In genomic region chr20:32207626-32208498, GRCh38 we compare ENCODE assay signal across 8 cellular contexts. TPM values are rescaled to one million over a fixed set of nuclear protein-coding genes. Genes with fewer than 3 reads are reported as not detected.
DNase-seq lines count a peak whose midpoint lies in the region; ATAC-seq, FAIRE-seq and TF ChIP-seq lines count a peak whose summit lies in the region.

PLAGL2 (minus strand) TSS chr20:32207743; CDS start chr20:32202178, 5,565 bp downstream.
POFUT1 (plus strand) TSS chr20:32207880; CDS start chr20:32207942, 62 bp downstream.

- peak within 1 kb of the TSS; percentile 70 to 100 (median 98) for H3K4me3 ChIP-seq in heart right ventricle
- peak within 1 kb of the TSS; percentile 99 for H3K4me3 ChIP-seq in upper lobe of right lung

- peaks cover 22 to 63% (median 52%) of the 10 kb centered on the region in 9 donors for H3K4me1 ChIP-seq in heart right ventricle
- peaks cover 49% of the 10 kb centered on the region for H3K4me1 ChIP-seq in upper lobe of right lung

- H3K27ac ChIP-seq in heart right ventricle (peak within 1 kb of the TSS; percentile 88 to 99 (median 95)), upper lobe of right lung (peak within 1 kb of the TSS; percentile 92)

- peak; percentile 91 for ATAC-seq in HG02642 (IDR thresholded peaks at IDR 0.05; ENCODE audit: poor library complexity, unreplicated experiment)
- peak; percentile 81 for ATAC-seq in activated naive CD8-positive, alpha-beta T cell treated with anti-CD3 and anti-CD28 coated beads, Interleukin-2, amount 50 U/mL, for 24 hours
- ATAC-seq in heart right ventricle, result peak; percentile 91 to 98 (median 95)
- peak; percentile 97 for ATAC-seq in upper lobe of right lung

- intact Hi-C loops in heart right ventricle (cut with DNase I) (loop anchor here in 6 of 10 donors (2.0 to 10.0 kb wide), 10 partner anchors 53 to 274 kb away; partner anchors contain the start of genes ASXL1 (in 2 of the 6), KIF3B (in 2 of the 6) and TM9SF4 (in 1 of the 6)), upper lobe of right lung (cut with DNase I) (no loop called here)

- peak; percentile 99 for DNase-seq in GM12891 (ENCODE audit: insufficient read length, low spot score)
- peak; percentile 78 for DNase-seq in NCI-H1092 treated with DMSO at 0.1 percent for 48 hours (lab: John Stamatoyannopoulos, UW)
- DNase-seq in T follicular helper cell (ENCODE audit: low read depth), result peak; percentile 76
- peak; percentile 92 for DNase-seq in activated naive CD8-positive, alpha-beta T cell treated with anti-CD3 and anti-CD28 coated beads, Interleukin-2, amount 50 U/mL, for 24 hours
- peak; percentile 90 to 91 for DNase-seq in heart right ventricle
- peak; percentile 90 for DNase-seq in progenitor cell of endocrine pancreas (ENCODE audit: low spot score, unreplicated experiment)
- peak; percentile 96 for DNase-seq in upper lobe of right lung

- H3K4me1 Mint-ChIP-seq in activated naive CD8-positive, alpha-beta T cell treated with anti-CD3 and anti-CD28 coated beads, Interleukin-2, amount 50 U/mL, for 24 hours, result peaks cover 75% of the 10 kb centered on the region
- H3K4me1 Mint-ChIP-seq in progenitor cell of endocrine pancreas (ENCODE audit: low read depth), result peaks cover 50% of the 10 kb centered on the region

- H3K36me3 Mint-ChIP-seq in activated naive CD8-positive, alpha-beta T cell treated with anti-CD3 and anti-CD28 coated beads, Interleukin-2, amount 50 U/mL, for 24 hours (ENCODE audit: low read depth), result peaks cover 86% of the 10 kb centered on the region
- peaks cover 11% of the 10 kb centered on the region for H3K36me3 Mint-ChIP-seq in progenitor cell of endocrine pancreas (ENCODE audit: insufficient read depth)

- H3K9me3 ChIP-seq in heart right ventricle (no peaks in the 10 kb centered on the region), upper lobe of right lung (no peaks in the 10 kb centered on the region)

- peak; percentile 71; the same call in 1 of the 2 replicates for TF ChIP-seq POLR2A in GM12891 (IDR thresholded peaks at IDR 0.05; ENCODE audit: low read depth, low read length)

- H3K36me3 ChIP-seq in heart right ventricle, result peaks cover 0 to 42% (median 5%) of the 10 kb centered on the region in 9 donors
- peaks cover 16% of the 10 kb centered on the region for H3K36me3 ChIP-seq in upper lobe of right lung

- peak within 1 kb of the TSS; percentile 98 for H3K4me3 Mint-ChIP-seq in activated naive CD8-positive, alpha-beta T cell treated with anti-CD3 and anti-CD28 coated beads, Interleukin-2, amount 50 U/mL, for 24 hours
- peak within 1 kb of the TSS; percentile 97 for H3K4me3 Mint-ChIP-seq in progenitor cell of endocrine pancreas (ENCODE audit: low read depth)

- H3K9me3 Mint-ChIP-seq in activated naive CD8-positive, alpha-beta T cell treated with anti-CD3 and anti-CD28 coated beads, Interleukin-2, amount 50 U/mL, for 24 hours, result no peaks in the 10 kb centered on the region
- no peaks in the 10 kb centered on the region for H3K9me3 Mint-ChIP-seq in progenitor cell of endocrine pancreas (ENCODE audit: low read depth)

- WGBS in heart right ventricle, 2 donors, result 1 to 2% methylated on average over 64 to 74 of the region's 74 CpGs

- H3K27me3 ChIP-seq in heart right ventricle (no peaks in the 10 kb centered on the region), upper lobe of right lung (no peaks in the 10 kb centered on the region)

- peak within 1 kb of the TSS; percentile 100 for H3K27ac Mint-ChIP-seq in activated naive CD8-positive, alpha-beta T cell treated with anti-CD3 and anti-CD28 coated beads, Interleukin-2, amount 50 U/mL, for 24 hours
- H3K27ac Mint-ChIP-seq in progenitor cell of endocrine pancreas, result peak within 1 kb of the TSS; percentile 99

- peak; percentile 77 for FAIRE-seq in GM12891 (lab: Jason Lieb, UNC)

- TF ChIP-seq CTCF in heart right ventricle (IDR thresholded peaks at IDR 0.05) (peak in 5 of 9 donors; percentile 17 to 57 (median 52)), progenitor cell of endocrine pancreas (IDR thresholded peaks at IDR 0.05; ENCODE audit: unreplicated experiment) (peak; percentile 45), upper lobe of right lung (IDR thresholded peaks at IDR 0.05) (no peak)

- no peaks in the 10 kb centered on the region for H3K27me3 Mint-ChIP-seq in activated naive CD8-positive, alpha-beta T cell treated with anti-CD3 and anti-CD28 coated beads, Interleukin-2, amount 50 U/mL, for 24 hours
- H3K27me3 Mint-ChIP-seq in progenitor cell of endocrine pancreas, result no peaks in the 10 kb centered on the region

TF ChIP-seq in GM12891, 5 proteins besides CTCF, POLR2A, EP300 and RAD21:
- TF ChIP-seq POLR2AphosphoS5 (IDR thresholded peaks at IDR 0.05; ENCODE audit: low read depth, low read length), result peak; percentile 54; the same call in 1 of the 2 replicates
- no peak for TF ChIP-seq SPI1 (IDR thresholded peaks at IDR 0.05; ENCODE audit: low read depth, low read length)
- peak; percentile 17 for TF ChIP-seq PAX5 (IDR thresholded peaks at IDR 0.05; ENCODE audit: insufficient read depth, low read length, severe bottlenecking)
- TF ChIP-seq POU2F2 (IDR thresholded peaks at IDR 0.05; ENCODE audit: low read depth, low read length), result no peak
- peak; percentile 91 for TF ChIP-seq TAF1 (IDR thresholded peaks at IDR 0.05; ENCODE audit: low read depth, low read length)

RNA-seq across cellular contexts. Expression of gene PLAGL2, which starts in this region (rescaled TPM):
- 11.4 TPM for polyA plus RNA-seq in GM12891 (2012; ENCODE audit: low read depth, missing spikeins)
- 10 to 100 TPM in 2 of 10 donors, 1 to 10 TPM in 8; 5.6 to 12.3 (median 7.9) TPM for total RNA-seq in heart right ventricle
- 1 to 10 TPM; 1.7 to 3.0 TPM for polyA plus RNA-seq in heart right ventricle
- total RNA-seq in progenitor cell of endocrine pancreas, result 57.1 and 59.3 TPM in 2 replicates
- 15.9 TPM for total RNA-seq in upper lobe of right lung

RNA-seq across cellular contexts. Expression of gene POFUT1, which starts in this region (rescaled TPM):
- 10.7 TPM for polyA plus RNA-seq in GM12891 (2012; ENCODE audit: low read depth, missing spikeins)
- total RNA-seq in heart right ventricle (10 to 100 TPM; 25.9 to 32.9 (median 27.9) TPM), progenitor cell of endocrine pancreas (48.7 and 49.8 TPM in 2 replicates), upper lobe of right lung (31.5 TPM)
- 10 to 100 TPM in 1 of 2 donors, 1 to 10 TPM in 1; 9.7 to 11.7 TPM for polyA plus RNA-seq in heart right ventricle

Comparison
In these comparisons a context has a peak if more than half of its experiments do, and no peak if none do; other contexts are left out.
1. Peak in every context shown above with its lines: DNase-seq, ATAC-seq, H3K4me3 ChIP-seq and H3K27ac ChIP-seq.